22 cellular contexts compared by ENCODE assay signal in genomic region chr2:8254791-8255447, GRCh38.
DNase-seq lines count a peak whose midpoint lies in the region; ATAC-seq, FAIRE-seq and TF ChIP-seq lines count a peak whose summit lies in the region.
"Had no signal": no experiment of that assay in that cellular context is flagged by ENCODE, and none has a peak within 500 bp of the region (broad histone marks: within the 10 kb centered on the region; RNA-seq: fewer than 3 reads in every experiment).

No MANE protein-coding gene starts in this region.

- H3K27ac ChIP-seq in GM23338 (ENCODE audit: low read depth) (no peak overlapping the region; the same call in 1 of the 2 replicates), HUES64 (ENCODE audit: low read depth, low read length) (peak overlapping the region; percentile 91), H1 (ENCODE audit: low read depth, low read length) (peak overlapping the region; percentile 11; the same call in 1 of the 2 replicates), trophoblast cell (ENCODE audit: low read depth, low read length) (no peak overlapping the region)
- H3K27ac ChIP-seq: BLaER1 had no signal

- H3K4ac ChIP-seq in H1 (replicated peaks; ENCODE audit: insufficient read length, low read depth, low read length) (peak overlapping the region; percentile 96), trophoblast cell (ENCODE audit: low read depth, low read length) (no peak overlapping the region)

- H4K5ac ChIP-seq in H1 (ENCODE audit: insufficient read length, low read depth, low read length): no peak overlapping the region

- no peaks in the 10 kb centered on the region for H3K79me2 ChIP-seq in GM23338 (replicated peaks; ENCODE audit: insufficient read depth)
- no peaks in the 10 kb centered on the region for H3K79me2 ChIP-seq in H1 (ENCODE audit: control insufficient read depth in 1 of 2, insufficient read depth in 2 of 2, low read length in 2 of 2)
- no peaks in the 10 kb centered on the region for H3K79me2 ChIP-seq in trophoblast cell (ENCODE audit: control insufficient read depth, insufficient read depth, low read length, poor library complexity)

- H2BK120ac ChIP-seq in H1 (replicated peaks; ENCODE audit: low read depth, low read length) (peak overlapping the region; percentile 93), trophoblast cell (ENCODE audit: insufficient read depth, low read length, poor library complexity) (no peak overlapping the region)

- H4K20me1 ChIP-seq in GM23338 (replicated peaks; ENCODE audit: insufficient read depth): no peaks in the 10 kb centered on the region
- no peaks in the 10 kb centered on the region for H4K20me1 ChIP-seq in H1 (replicated peaks in 1 of 2; ENCODE audit: control insufficient read depth in 1 of 2, insufficient read depth in 2 of 2, low read length in 2 of 2)
- H4K20me1 ChIP-seq: BLaER1 had no signal

- H3K4me1 ChIP-seq in GM23338 (ENCODE audit: insufficient read depth): peaks cover 35% of the 10 kb centered on the region
- peaks cover 41% of the 10 kb centered on the region for H3K4me1 ChIP-seq in HUES64 (ENCODE audit: insufficient read depth, low read length)
- H3K4me1 ChIP-seq in H1 (replicated peaks in 1 of 4; ENCODE audit: control insufficient read depth in 3 of 4, insufficient read depth in 4 of 4, low read length in 3 of 4): peaks cover 3 to 21% (median 19%) of the 10 kb centered on the region in 4 experiments
- no peaks in the 10 kb centered on the region for H3K4me1 ChIP-seq in trophoblast cell (ENCODE audit: control insufficient read depth in 1 of 2, insufficient read depth in 2 of 2, low read length in 2 of 2)

- peaks cover 15% of the 10 kb centered on the region for H3K9me3 Mint-ChIP-seq in GM23338
- peaks cover 0 to 1% (median 0%) of the 10 kb centered on the region in 6 donors for H3K9me3 Mint-ChIP-seq in immature natural killer cell

- H3K4me3 Mint-ChIP-seq in GM23338 (no peak overlapping the region), immature natural killer cell (no peak overlapping the region)

- no peak overlapping the region for H3K4me3 ChIP-seq in GM23338
- H3K4me3 ChIP-seq in HUES64 (ENCODE audit: low read length): no peak overlapping the region
- no peak overlapping the region for H3K4me3 ChIP-seq in H1 (ENCODE audit: extremely low read depth in 1 of 4, insufficient read depth in 2 of 4, low read depth in 3 of 4, low read length in 4 of 4)
- H3K4me3 ChIP-seq in trophoblast cell (ENCODE audit: low read depth, low read length): no peak overlapping the region
- H3K4me3 ChIP-seq: BLaER1, HAP-1 had no signal

- H3K23ac ChIP-seq in H1 (ENCODE audit: insufficient read length): no peak overlapping the region
- no peak overlapping the region for H3K23ac ChIP-seq in trophoblast cell (ENCODE audit: low read length)

- H4K91ac ChIP-seq in H1 (replicated peaks; ENCODE audit: insufficient read length, low read length) (peak overlapping the region; percentile 99), trophoblast cell (ENCODE audit: low read depth, low read length) (no peak overlapping the region)

- no peak overlapping the region for H2AK5ac ChIP-seq in H1 (ENCODE audit: low read depth, low read length)
- H2AK5ac ChIP-seq in trophoblast cell (ENCODE audit: low read length): no peak overlapping the region

- H3K9me2 ChIP-seq in GM23338 (ENCODE audit: insufficient read depth): peaks cover 6% of the 10 kb centered on the region

- H2AFZ ChIP-seq in GM23338: no peak overlapping the region
- H2AFZ ChIP-seq in H1 (ENCODE audit: low read length): no peak overlapping the region
- H2AFZ ChIP-seq in trophoblast cell (ENCODE audit: insufficient read depth, low read length, poor library complexity): no peak overlapping the region

- no peaks in the 10 kb centered on the region for H3F3A ChIP-seq in GM23338 (replicated peaks; ENCODE audit: low read depth)

- TF ChIP-seq RAD21 in H1 (IDR thresholded peaks at IDR 0.05 in 1 of 2, conservative IDR thresholded peaks at IDR 0.05 in 1 of 2; ENCODE audit: low read depth in 2 of 2, low read length in 2 of 2): no peak

- peak overlapping the region; percentile 1; the same call in 1 of the 2 replicates for H2BK20ac ChIP-seq in H1 (ENCODE audit: low read length)

- peak overlapping the region; percentile 57; the same call in 1 of the 2 replicates for H3K27ac Mint-ChIP-seq in GM23338
- peak overlapping the region in 4 of 6 donors; percentile 24 to 84 (median 66) for H3K27ac Mint-ChIP-seq in immature natural killer cell

- peaks cover 47% of the 10 kb centered on the region for H3K4me1 Mint-ChIP-seq in GM23338
- peaks cover 32 to 47% of the 10 kb centered on the region in 2 donors for H3K4me1 Mint-ChIP-seq in immature natural killer cell

- H3K36me3 ChIP-seq in GM23338 (ENCODE audit: insufficient read depth): peaks cover 2% of the 10 kb centered on the region; the same call in 1 of the 2 replicates
- H3K36me3 ChIP-seq in HUES64 (ENCODE audit: insufficient read depth, low read length): no peaks in the 10 kb centered on the region
- no peaks in the 10 kb centered on the region for H3K36me3 ChIP-seq in H1 (ENCODE audit: control insufficient read depth in 2 of 4, insufficient read depth in 4 of 4, low read length in 3 of 4)
- H3K36me3 ChIP-seq in trophoblast cell (ENCODE audit: control insufficient read depth in 1 of 2, insufficient read depth in 2 of 2, low read length in 2 of 2): no peaks in the 10 kb centered on the region
- H3K36me3 ChIP-seq: BLaER1, HAP-1 had no signal

- TF ChIP-seq CTCF in GM23338 (conservative IDR thresholded peaks at IDR 0.05; ENCODE audit: low read depth in 2 of 2): no peak
- no peak for TF ChIP-seq CTCF in H1 (IDR thresholded peaks at IDR 0.05; ENCODE audit: control extremely low read depth in 1 of 3, insufficient read depth in 1 of 3, low read depth in 1 of 3, low read length in 3 of 3)

- H3K27me3 Mint-ChIP-seq in GM23338 (ENCODE audit: insufficient read depth, low read depth, poor library complexity) (peaks cover 5% of the 10 kb centered on the region), immature natural killer cell (ENCODE audit: low read depth in 3 of 3) (no peaks in the 10 kb centered on the region)
- H3K27me3 Mint-ChIP-seq: CD4-positive, alpha-beta memory T cell had no signal

- H3K9ac ChIP-seq in HUES64 (ENCODE audit: low read depth, low read length): no peak overlapping the region
- no peak overlapping the region for H3K9ac ChIP-seq in H1 (replicated peaks in 1 of 4; ENCODE audit: extremely low read depth in 1 of 4, low read depth in 3 of 4, low read length in 3 of 4)
- no peak overlapping the region for H3K9ac ChIP-seq in trophoblast cell (ENCODE audit: low read length)
- H3K9ac ChIP-seq: BLaER1 had no signal

- no peaks in the 10 kb centered on the region for H3K79me1 ChIP-seq in H1 (ENCODE audit: low read depth, low read length)
- no peaks in the 10 kb centered on the region for H3K79me1 ChIP-seq in trophoblast cell (ENCODE audit: low read length)

- peak overlapping the region; percentile 69; the same call in 1 of the 2 replicates for H2BK5ac ChIP-seq in H1 (ENCODE audit: low read depth, low read length)
- no peak overlapping the region for H2BK5ac ChIP-seq in trophoblast cell (ENCODE audit: low read depth, low read length, poor library complexity)

- peaks cover 7% of the 10 kb centered on the region; the same call in 1 of the 2 replicates for H3K9me3 ChIP-seq in HUES64 (ENCODE audit: insufficient read depth, low read depth, low read length)
- H3K9me3 ChIP-seq in H1 (ENCODE audit: insufficient read depth in 2 of 2, low read depth in 1 of 2, low read length in 1 of 2): peaks cover 4 to 9% of the 10 kb centered on the region in 2 experiments; a peak in 3 of 4 replicates
- H3K9me3 ChIP-seq in trophoblast cell (ENCODE audit: insufficient read depth, low read depth, low read length): peaks cover 7% of the 10 kb centered on the region
- H3K9me3 ChIP-seq: HAP-1 had no signal

- H3K4me2 ChIP-seq in GM23338 (peak overlapping the region; percentile 38; the same call in 1 of the 2 replicates), H1 (ENCODE audit: insufficient read depth in 1 of 2, low read depth in 2 of 2, low read length in 2 of 2) (peak overlapping the region; percentile 11 to 28; a peak in 2 of 4 replicates), trophoblast cell (ENCODE audit: low read length) (no peak overlapping the region)

- no peak for TF ChIP-seq POLR2A in H1 (IDR thresholded peaks at IDR 0.05; ENCODE audit: control extremely low read depth in 1 of 2, low read depth in 2 of 2, low read length in 2 of 2)

- CTCF ChIA-PET in H1 (lab: Charles Lee; ENCODE audit: partially characterized antibody): interaction anchor here (0.6 kb wide), 1 partner anchor 15 kb away, joined by 4 read pairs; no protein-coding TSS in a partner anchor

- H3K56ac ChIP-seq in H1 (replicated peaks; ENCODE audit: insufficient read length, low read depth, low read length): peak overlapping the region; percentile 33

- H3K23me2 ChIP-seq in H1 (ENCODE audit: low read depth, low read length): no peaks in the 10 kb centered on the region

- peak; percentile 4 for DNase-seq in GM23338 (ENCODE audit: low spot score)
- no peak for DNase-seq in H1 (ENCODE audit: low read depth in 1 of 2, low spot score in 2 of 2)
- no peak for DNase-seq in immature natural killer cell
- DNase-seq in trophoblast cell: no peak
- no peak for DNase-seq in activated T-cell treated with anti-CD3 and anti-CD28 coated beads, Interleukin-2, amount 50 U/mL, for 48 hours
- DNase-seq in epidermal melanocyte (ENCODE audit: insufficient read length, low spot score): no peak
- DNase-seq: CD4-positive, alpha-beta memory T cell; KG1; MV-4-11; NCI-H1417; NCI-H187; NCI-H2107; NCI-H510A treated with DMSO at 0.1 percent for 48 hours; NCI-H82; PC-3; RPMI8226; SIG-M5 had no signal

- H3K14ac ChIP-seq in H1 (ENCODE audit: insufficient read length): no peak overlapping the region
- no peak overlapping the region for H3K14ac ChIP-seq in trophoblast cell (ENCODE audit: low read length)

- ATAC-seq in GM23338: peak; percentile 27
- no peak for ATAC-seq in HG02763 (IDR thresholded peaks at IDR 0.05; ENCODE audit: unreplicated experiment)
- ATAC-seq: PC-3 had no signal

- H4K12ac ChIP-seq in trophoblast cell (ENCODE audit: low read depth, low read length): no peak overlapping the region

- no peak overlapping the region; the same call in 1 of the 2 replicates for H2BK15ac ChIP-seq in H1 (ENCODE audit: low read length)

- FAIRE-seq in H1 (lab: Jason Lieb, UNC): no peak
- FAIRE-seq: HTR-8/SVneo had no signal

- WGBS in HUES64: 52% methylated on average over 7 of the region's 7 CpGs
- 77% methylated on average over 7 of the region's 7 CpGs; no CpG with 5 or more reads in 1 of the 2 experiments for WGBS in H1 (ENCODE audit: extremely low coverage in 1 of 2, insufficient coverage in 1 of 2, insufficient read length in 1 of 2, insufficient replicate concordance in 2 of 2, low coverage in 1 of 2, low lambda C conversion rate in 2 of 2, missing lambda C conversion rate in 1 of 2), 2 experiments
- whole genome bisulfite sequencing in trophoblast cell (ENCODE audit: extremely low coverage, insufficient coverage, insufficient read length): no CpG with 5 or more reads among the region's 7 CpGs

- no peak for TF ChIP-seq EP300 in H1 (IDR thresholded peaks at IDR 0.05; ENCODE audit: borderline replicate concordance in 1 of 2, low read depth in 2 of 2, low read length in 2 of 2)

- peak overlapping the region; percentile 64 for H2BK12ac ChIP-seq in H1 (ENCODE audit: low read depth, low read length)
- no peak overlapping the region for H2BK12ac ChIP-seq in trophoblast cell (ENCODE audit: low read length)

- POLR2A ChIA-PET in H1 (lab: Charles Lee; ENCODE audit: partially characterized antibody): no interaction called here

- H4K8ac ChIP-seq in H1 (ENCODE audit: extremely low read depth, insufficient read depth, low read length): no peak overlapping the region
- H4K8ac ChIP-seq in trophoblast cell (ENCODE audit: low read depth, low read length): no peak overlapping the region

- H3K18ac ChIP-seq in H1 (ENCODE audit: extremely low read depth, low read length) (peak overlapping the region; percentile 11; the same call in 1 of the 2 replicates), trophoblast cell (ENCODE audit: low read length) (no peak overlapping the region)

- peaks cover 15% of the 10 kb centered on the region; the same call in 2 of the 3 replicates for H3K36me3 Mint-ChIP-seq in GM23338 (ENCODE audit: low read depth)
- peaks cover 43 to 82% (median 45%) of the 10 kb centered on the region in 3 donors for H3K36me3 Mint-ChIP-seq in immature natural killer cell

- H3K27me3 ChIP-seq in GM23338 (ENCODE audit: insufficient read depth) (no peaks in the 10 kb centered on the region), HUES64 (ENCODE audit: insufficient read depth, low read length) (no peaks in the 10 kb centered on the region), H1 (replicated peaks in 1 of 4; ENCODE audit: control insufficient read depth in 3 of 4, extremely low read depth in 1 of 4, insufficient read depth in 3 of 4, low read length in 3 of 4) (no peaks in the 10 kb centered on the region; a peak in 1 of 7 replicates), trophoblast cell (ENCODE audit: insufficient read depth, low read length) (no peaks in the 10 kb centered on the region)
- H3K27me3 ChIP-seq: BLaER1 had no signal

Comparison
In these comparisons a context has a peak if more than half of its experiments do, and no peak if none do; other contexts are left out.
1. H3K27ac ChIP-seq: peak in HUES64 (single experiment) and H1 (single experiment); none in GM23338 (single experiment) and trophoblast cell (single experiment).